Comparison of ENCODE assay signal across 1 cellular context in genomic region chr1:79726911-79727310, GRCh38.
TF ChIP-seq lines count a peak whose summit lies in the region.

No MANE protein-coding gene starts in this region.

TF ChIP-seq in GM23338, 12 proteins besides CTCF, POLR2A, EP300 and RAD21 (continued from another document):
- TF ChIP-seq REST (IDR thresholded peaks at IDR 0.05; ENCODE audit: unreplicated experiment) (no peak), CREB1 (CRISPR knock-in tag; IDR thresholded peaks at IDR 0.05; ENCODE audit: low read depth) (no peak), JUNB (IDR thresholded peaks at IDR 0.05; ENCODE audit: unreplicated experiment) (no peak), ZNF331 (CRISPR knock-in tag; IDR thresholded peaks at IDR 0.05; ENCODE audit: low read depth) (no peak)
